Comparison of ENCODE assay signal across 14 cellular contexts in the genomic region with DNA sequence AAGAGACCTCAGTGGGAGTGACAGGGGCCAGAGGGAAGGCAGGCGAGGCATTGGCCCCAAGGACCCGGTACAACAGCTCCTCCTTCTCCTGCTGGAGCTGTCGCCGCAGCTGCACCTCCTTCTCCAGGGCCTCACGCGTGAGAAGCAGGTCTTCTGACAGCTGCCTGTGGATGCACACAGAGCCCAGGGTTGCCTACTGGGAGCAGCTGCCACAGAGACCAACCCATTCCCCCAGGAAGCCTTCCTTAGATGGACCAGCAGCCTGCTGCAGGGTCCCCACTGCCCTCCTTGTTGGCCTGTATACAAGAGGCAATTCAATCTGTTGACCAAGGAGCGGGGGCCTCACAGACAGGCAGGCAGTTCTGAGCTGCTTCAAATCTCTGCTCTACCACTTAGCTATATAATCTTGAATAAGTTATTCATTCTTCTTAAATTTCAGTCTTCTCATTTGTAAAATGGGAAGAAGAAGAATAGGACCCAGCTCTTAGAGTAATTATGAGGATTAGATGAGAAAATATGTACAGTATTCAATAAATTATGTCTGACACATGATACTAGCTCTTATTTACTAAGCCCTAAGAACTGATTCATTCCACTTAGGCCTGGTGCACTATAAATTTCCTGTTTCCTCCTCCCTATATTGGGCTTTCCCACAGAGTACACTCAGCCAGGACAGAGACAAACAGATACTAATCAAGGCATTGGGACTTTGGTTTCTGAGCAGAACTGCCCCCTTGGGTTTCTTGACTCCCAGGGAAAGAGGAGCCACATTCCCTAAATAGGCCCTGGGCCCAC. TPM values are rescaled to one million over a fixed set of nuclear protein-coding genes. Genes with fewer than 3 reads are reported as not detected.
DNase-seq lines count a peak whose midpoint lies in the region; ATAC-seq, FAIRE-seq and TF ChIP-seq lines count a peak whose summit lies in the region.
"Had no signal": no experiment of that assay in that cellular context is flagged by ENCODE, and none has a peak within 500 bp of the region (broad histone marks: within the 10 kb centered on the region; RNA-seq: fewer than 3 reads in every experiment).

No MANE protein-coding gene starts in this region.

- ATAC-seq in GM18520 (IDR thresholded peaks at IDR 0.05; ENCODE audit: unreplicated experiment) = no peak
- ATAC-seq: activated T-helper 17 cell treated with anti-CD3 and anti-CD28 coated beads, Interleukin-2, amount 50 U/mL, for 72 hours had no signal

- peak overlapping the region in 1 of 3 experiments; percentile 5 for H3K4me3 Mint-ChIP-seq in nephron
- H3K4me3 Mint-ChIP-seq: activated T-helper 17 cell treated with anti-CD3 and anti-CD28 coated beads, Interleukin-2, amount 50 U/mL, for 72 hours had no signal

- H3K27me3 Mint-ChIP-seq in nephron (ENCODE audit: low read depth) = no peaks in the 10 kb centered on the region
- H3K27me3 Mint-ChIP-seq: activated T-helper 17 cell treated with anti-CD3 and anti-CD28 coated beads, Interleukin-2, amount 50 U/mL, for 72 hours had no signal

- no peak for FAIRE-seq in bronchial epithelial cell (lab: Jason Lieb, UNC)

- H3K4me1 Mint-ChIP-seq in nephron = peaks cover 45% of the 10 kb centered on the region

- H3K4me3 ChIP-seq in bronchial epithelial cell (ENCODE audit: low read depth, low read length) = no peak overlapping the region
- H3K4me3 ChIP-seq: smooth muscle cell, thoracic aorta had no signal

- no peaks in the 10 kb centered on the region for H3K27me3 ChIP-seq in bronchial epithelial cell (ENCODE audit: control insufficient read depth, insufficient read depth, low read length)

- H3K36me3 Mint-ChIP-seq in nephron (ENCODE audit: low read depth) = no peaks in the 10 kb centered on the region

- peak; percentile 16 for DNase-seq in DMS 273 (lab: John Stamatoyannopoulos, UW; ENCODE audit: unreplicated experiment)
- no peak for DNase-seq in DMS 273 treated with DMSO at 0.1 percent for 48 hours (lab: John Stamatoyannopoulos, UW)
- DNase-seq in HT1080 (ENCODE audit: low read depth) = peak; percentile 53
- peak; percentile 68 for DNase-seq in bronchial epithelial cell (ENCODE audit: low read depth)
- no peak for DNase-seq in NCI-H2107 (lab: John Stamatoyannopoulos, UW)
- no peak for DNase-seq in DMS114 treated with DMSO at 0.1 percent for 48 hours (lab: John Stamatoyannopoulos, UW; ENCODE audit: unreplicated experiment)
- DNase-seq: activated CD4-positive, CD25-positive, alpha-beta regulatory T cell treated with anti-CD3 and anti-CD28 coated beads, Interleukin-2, amount 50 U/mL, for 72 hours; hippocampal formation; Kasumi-1 had no signal

- no peak for TF ChIP-seq CTCF in bronchial epithelial cell (IDR thresholded peaks at IDR 0.05; ENCODE audit: insufficient read depth, low read length, severe bottlenecking)
- TF ChIP-seq CTCF in nephron (IDR thresholded peaks at IDR 0.05; ENCODE audit: unreplicated experiment in 3 of 3) = no peak

- H3K36me3 ChIP-seq in bronchial epithelial cell (ENCODE audit: control insufficient read depth, insufficient read depth, low read length) = no peaks in the 10 kb centered on the region

- peak overlapping the region; percentile 43 to 89 (median 84) for H3K27ac Mint-ChIP-seq in nephron

- H3K9me3 Mint-ChIP-seq in nephron = peaks cover 4% of the 10 kb centered on the region
- H3K9me3 Mint-ChIP-seq: activated T-helper 17 cell treated with anti-CD3 and anti-CD28 coated beads, Interleukin-2, amount 50 U/mL, for 72 hours had no signal

RNA-seq across cellular contexts. Expression of a gene that starts 26.1 kb away (rescaled TPM):
- total RNA-seq in HT1080 (2014; rRNA removed; shearing (Covaris generic)) = 142 and 152 TPM in 2 replicates
- polyA plus RNA-seq in HT1080 (2015; cell fraction: cytosol; rRNA removed) = 99.5 and 102 TPM in 2 replicates
- polyA plus RNA-seq in HT1080 (2015; cell fraction: nucleus; rRNA removed) = 167 and 170 TPM in 2 replicates
- total RNA-seq in bronchial epithelial cell = 1.3 and 11.3 TPM in 2 replicates

RNA-seq across cellular contexts. Expression of a gene that starts 40.2 kb away (rescaled TPM):
- 15.5 and 18.4 TPM in 2 replicates for total RNA-seq in HT1080 (2014; rRNA removed; shearing (Covaris generic))
- polyA plus RNA-seq in HT1080 (2015; cell fraction: cytosol; rRNA removed) = 7.3 and 17.9 TPM in 2 replicates
- polyA plus RNA-seq in HT1080 (2015; cell fraction: nucleus; rRNA removed) = 0.99 and 1.2 TPM in 2 replicates
- total RNA-seq in bronchial epithelial cell = 0.79 and 1.7 TPM in 2 replicates

Comparison
In these comparisons a context has a peak if more than half of its experiments do, and no peak if none do; other contexts are left out.
1. DNase-seq: peak in DMS 273 (single experiment), HT1080 (single experiment) and bronchial epithelial cell (single experiment); none in DMS 273 treated with DMSO at 0.1 percent for 48 hours (single experiment), NCI-H2107 (single experiment) and DMS114 treated with DMSO at 0.1 percent for 48 hours (single experiment).
2. RNA of a gene that starts 26.1 kb away (total RNA-seq): 142 to 152 TPM in HT1080; 1.3 to 11.3 TPM in bronchial epithelial cell; every median in the first group is over 10 times any median in the second.